In the genomic region with DNA sequence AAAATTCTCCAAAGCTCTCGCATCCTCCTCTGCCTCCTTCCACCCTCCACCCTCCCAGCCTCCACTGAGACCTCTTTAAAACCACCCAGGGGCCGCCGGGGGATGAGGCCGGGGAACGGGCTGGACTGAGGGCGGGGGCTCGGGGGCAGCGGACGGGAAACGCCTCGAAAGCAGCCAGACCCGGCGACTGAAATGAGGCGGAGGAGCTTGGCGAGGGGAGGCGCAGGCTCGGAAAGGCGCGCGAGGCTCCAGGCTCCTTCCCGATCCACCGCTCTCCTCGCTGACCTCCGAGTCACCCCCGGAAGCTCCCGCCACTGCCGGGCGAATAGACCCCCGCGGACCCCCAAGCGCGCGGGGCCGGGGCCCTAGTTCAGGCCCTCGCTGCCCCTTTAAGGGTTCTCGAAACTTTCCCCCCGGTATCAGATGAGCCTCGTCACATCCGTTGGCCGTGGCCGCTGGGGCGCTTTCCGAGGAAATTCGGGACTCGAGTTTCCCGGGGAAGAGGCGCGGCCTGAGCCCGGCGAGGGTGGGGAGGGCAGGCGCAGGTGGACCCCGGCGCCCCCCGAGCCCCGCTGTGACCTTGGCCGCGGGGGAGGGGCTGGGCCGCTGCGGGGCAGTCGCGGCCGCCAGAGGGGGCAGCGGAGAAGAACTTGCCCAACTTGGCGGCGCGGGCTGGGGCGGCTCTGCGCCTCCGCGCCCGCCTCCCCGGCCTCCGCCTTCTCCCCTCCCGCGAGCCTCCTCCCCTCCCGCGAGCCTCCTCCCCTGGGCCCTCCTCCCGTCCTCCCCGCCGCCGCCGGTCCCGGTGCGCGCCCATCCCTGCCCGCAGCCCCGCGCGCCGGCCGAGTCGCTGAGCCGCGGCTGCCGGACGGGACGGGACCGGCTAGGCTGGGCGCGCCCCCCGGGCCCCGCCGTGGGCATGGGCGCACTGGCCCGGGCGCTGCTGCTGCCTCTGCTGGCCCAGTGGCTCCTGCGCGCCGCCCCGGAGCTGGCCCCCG, we compare ENCODE assay signal across 8 cellular contexts. TPM values are rescaled to one million over a fixed set of nuclear protein-coding genes. Genes with fewer than 3 reads are reported as not detected.
DNase-seq lines count a peak whose midpoint lies in the region; ATAC-seq and TF ChIP-seq lines count a peak whose summit lies in the region.

A gene (plus strand): TSS at position 813 of the 995 bp plus-strand sequence. CDS start 104 bp downstream, at position 917.

- peak; percentile 38 to 48 for TF ChIP-seq POLR2A in tibial nerve (IDR thresholded peaks at IDR 0.05)

- in situ Hi-C loops in GM23248 (cut with MboI), result no loop called here

- H3K4me3 Mint-ChIP-seq in CD8-positive, alpha-beta T cell, result peak within 1 kb of the TSS; percentile 69
- peak within 1 kb of the TSS; percentile 89 for H3K4me3 Mint-ChIP-seq in neural progenitor cell

- TF ChIP-seq CTCF in CD8-positive, alpha-beta T cell (IDR thresholded peaks at IDR 0.05), result peak; percentile 26
- TF ChIP-seq CTCF in neural progenitor cell (IDR thresholded peaks at IDR 0.05) (peak; percentile 67), tibial nerve (IDR thresholded peaks at IDR 0.05) (peak; percentile 61 to 94 (median 84))

- H3K79me2 ChIP-seq in GM23248 (ENCODE audit: insufficient read depth) (peaks cover 34% of the 10 kb centered on the region), neural progenitor cell (ENCODE audit: low read depth) (no peaks in the 10 kb centered on the region)

- WGBS in GM23248 (ENCODE audit: low coverage in 1 of 2, low lambda C conversion rate in 2 of 2, missing lambda C conversion rate in 2 of 2), 2 experiments, result 1% methylated on average over 36 to 102 of the region's 111 CpGs
- 0% methylated on average over 9 to 44 of the region's 111 CpGs for WGBS in tibial nerve, 2 donors

- H3K4me1 Mint-ChIP-seq in CD8-positive, alpha-beta T cell (ENCODE audit: low read depth), result peaks cover 8% of the 10 kb centered on the region
- peaks cover 17% of the 10 kb centered on the region for H3K4me1 Mint-ChIP-seq in neural progenitor cell

- no peak within 1 kb of the TSS for H3K27ac ChIP-seq in CD8-positive, alpha-beta T cell (ENCODE audit: low read depth, low read length)
- H3K27ac ChIP-seq in GM23248, result peak within 1 kb of the TSS; percentile 57
- H3K27ac ChIP-seq in neural progenitor cell, result no peak within 1 kb of the TSS
- H3K27ac ChIP-seq in tibial nerve, result peak within 1 kb of the TSS; percentile 89 to 98 (median 93)

- H3K9me2 ChIP-seq in GM23248 (ENCODE audit: insufficient read depth), result no peaks in the 10 kb centered on the region

- H3K4me2 ChIP-seq in GM23248 (ENCODE audit: unreplicated experiment), result peak within 1 kb of the TSS; percentile 91
- H3K4me2 ChIP-seq in neural progenitor cell, result peak within 1 kb of the TSS; percentile 93

- no peaks in the 10 kb centered on the region for H3K9me3 Mint-ChIP-seq in CD8-positive, alpha-beta T cell
- H3K9me3 Mint-ChIP-seq in neural progenitor cell, result no peaks in the 10 kb centered on the region

- no peaks in the 10 kb centered on the region for H3K36me3 Mint-ChIP-seq in CD8-positive, alpha-beta T cell
- H3K36me3 Mint-ChIP-seq in neural progenitor cell, result no peaks in the 10 kb centered on the region

- no peaks in the 10 kb centered on the region for H3K27me3 ChIP-seq in CD8-positive, alpha-beta T cell (ENCODE audit: insufficient read depth, low read length)
- H3K27me3 ChIP-seq in GM23248 (replicated peaks; ENCODE audit: insufficient read depth) (no peaks in the 10 kb centered on the region), neural progenitor cell (peaks cover 77% of the 10 kb centered on the region), tibial nerve (no peaks in the 10 kb centered on the region)

- POLR2A ChIA-PET in CD8-positive, alpha-beta T cell (lab: Charles Lee), result no interaction called here

- H3F3A ChIP-seq in GM23248 (ENCODE audit: insufficient read depth) (peaks cover 8% of the 10 kb centered on the region; the same call in 1 of the 2 replicates), neural progenitor cell (ENCODE audit: low read depth) (peaks cover 11% of the 10 kb centered on the region)

- no peaks in the 10 kb centered on the region for H3K36me3 ChIP-seq in CD8-positive, alpha-beta T cell (ENCODE audit: insufficient read depth, low read length)
- H3K36me3 ChIP-seq in GM23248 (ENCODE audit: low read depth) (no peaks in the 10 kb centered on the region), neural progenitor cell (no peaks in the 10 kb centered on the region), tibial nerve (no peaks in the 10 kb centered on the region)

- no peaks in the 10 kb centered on the region for H3K9me3 ChIP-seq in CD8-positive, alpha-beta T cell (ENCODE audit: low read length)
- H3K9me3 ChIP-seq in GM23248 (ENCODE audit: low read depth), result no peaks in the 10 kb centered on the region
- no peaks in the 10 kb centered on the region for H3K9me3 ChIP-seq in neural progenitor cell (ENCODE audit: low read depth)
- no peaks in the 10 kb centered on the region for H3K9me3 ChIP-seq in tibial nerve

- TF ChIP-seq EP300 in tibial nerve (IDR thresholded peaks at IDR 0.05), result peak in 1 of 2 donors; percentile 64

- intact Hi-C loops in CD8-positive, alpha-beta T cell (cut with DNase I, micrococcal nuclease), result no loop called here

- H4K20me1 ChIP-seq in GM23248 (ENCODE audit: insufficient read depth), result no peaks in the 10 kb centered on the region
- peaks cover 14% of the 10 kb centered on the region for H4K20me1 ChIP-seq in neural progenitor cell (ENCODE audit: low read depth)

- H3K4me1 ChIP-seq in CD8-positive, alpha-beta T cell (ENCODE audit: insufficient read depth, low read length), result no peaks in the 10 kb centered on the region
- H3K4me1 ChIP-seq in GM23248 (ENCODE audit: insufficient read depth) (peaks cover 11% of the 10 kb centered on the region), neural progenitor cell (peaks cover 12% of the 10 kb centered on the region), tibial nerve (peaks cover 0 to 47% (median 15%) of the 10 kb centered on the region in 4 donors)

- peak within 1 kb of the TSS; percentile 27 for H3K4me3 ChIP-seq in CD8-positive, alpha-beta T cell (ENCODE audit: low read depth, low read length)
- H3K4me3 ChIP-seq in GM23248 (peak within 1 kb of the TSS; percentile 91), neural progenitor cell (peak within 1 kb of the TSS; percentile 83), tibial nerve (peak within 1 kb of the TSS; percentile 76 to 92 (median 86))

- peak within 1 kb of the TSS; percentile 92 for H2AFZ ChIP-seq in GM23248
- peak within 1 kb of the TSS; percentile 95 for H2AFZ ChIP-seq in neural progenitor cell (replicated peaks)

- peaks cover 44% of the 10 kb centered on the region for H3K27me3 Mint-ChIP-seq in CD8-positive, alpha-beta T cell (ENCODE audit: low read depth)
- peaks cover 22% of the 10 kb centered on the region for H3K27me3 Mint-ChIP-seq in neural progenitor cell (ENCODE audit: insufficient read depth, low read depth)

- peak; percentile 72 for ATAC-seq in CD8-positive, alpha-beta T cell
- no peak for ATAC-seq in HG03045 (IDR thresholded peaks at IDR 0.05; ENCODE audit: unreplicated experiment)

- H3K9ac ChIP-seq in GM23248 (peak within 1 kb of the TSS; percentile 83), neural progenitor cell (no peak within 1 kb of the TSS)

- H3K27ac Mint-ChIP-seq in CD8-positive, alpha-beta T cell, result no peak within 1 kb of the TSS
- H3K27ac Mint-ChIP-seq in neural progenitor cell, result no peak within 1 kb of the TSS

- CTCF ChIA-PET in CD8-positive, alpha-beta T cell (lab: Charles Lee), result interaction anchor here (1.2 kb wide), 1 partner anchor 10 kb away, joined by 3 read pairs; no protein-coding TSS in a partner anchor

- peak in 5 of 7 experiments; percentile 4 to 29 (median 22) for DNase-seq in CD8-positive, alpha-beta T cell
- DNase-seq in GM23248 (peak; percentile 93), NCI-H774 (lab: John Stamatoyannopoulos, UW) (peak; percentile 25), germinal center (ENCODE audit: low spot score) (peak; percentile 65), neural progenitor cell (ENCODE audit: low spot score) (peak; percentile 81), tibial nerve (ENCODE audit: low spot score in 2 of 2) (peak; percentile 66 to 71)
- DNase-seq in activated naive CD4-positive, alpha-beta T cell treated with anti-CD3 and anti-CD28 coated beads, Interleukin-2, amount 50 U/mL, for 16 hours, result peak; percentile 36

RNA-seq across cellular contexts. Expression of the gene that starts here (rescaled TPM):
- total RNA-seq in CD8-positive, alpha-beta T cell, result 1 to 10 TPM in 1 of 2 experiments, under 1 TPM in 1; 0.75 to 1.1 TPM
- total RNA-seq in GM23248 (2014; rRNA removed; shearing (Covaris generic)), result 77.8 and 97.8 TPM in 2 replicates
- polyA plus RNA-seq in GM23248 (2016; fragmentation: Nextera tagmentation; extraction: Ambion mirVana), result 67.0 and 69.5 TPM in 2 replicates
- total RNA-seq in neural progenitor cell (ENCODE audit: low replicate concordance) (0.15 and 0.71 TPM in 2 replicates), tibial nerve (10 to 100 TPM; 69.5 to 96.9 (median 79.2) TPM)

Comparison
In these comparisons a context has a peak if more than half of its experiments do, and no peak if none do; other contexts are left out.
1. RNA of the gene that starts here (total RNA-seq): 77.8 to 97.8 TPM in GM23248 and 69.5 to 96.9 TPM in tibial nerve; 0.75 to 1.1 TPM in CD8-positive, alpha-beta T cell and 0.15 to 0.71 TPM in neural progenitor cell; every median in the first group is over 10 times any median in the second.
2. Peak in DNase-seq, H3K4me3 ChIP-seq and H3K4me2 ChIP-seq in neural progenitor cell; RNA of the gene not detected or under 1 TPM.
3. DNase-seq: peak in every context shown above with its lines; median percentile 93 in GM23248; 81 in neural progenitor cell; 68 in tibial nerve; 65 in germinal center; 36 in activated naive CD4-positive, alpha-beta T cell treated with anti-CD3 and anti-CD28 coated beads, Interleukin-2, amount 50 U/mL, for 16 hours; 25 in NCI-H774; 22 in CD8-positive, alpha-beta T cell.
4. H3K27ac ChIP-seq: peak in GM23248 (single experiment) and tibial nerve (4 of 4); none in CD8-positive, alpha-beta T cell (single experiment) and neural progenitor cell (single experiment).
5. H3K4me3 ChIP-seq: peak in every context shown above with its lines; median percentile 91 in GM23248; 86 in tibial nerve; 83 in neural progenitor cell; 27 in CD8-positive, alpha-beta T cell.
6. CTCF ChIP-seq: peak in every context shown above with its lines; median percentile 84 in tibial nerve; 67 in neural progenitor cell; 26 in CD8-positive, alpha-beta T cell.